Comparison of ENCODE assay signal across 8 cellular contexts in the genomic region with DNA sequence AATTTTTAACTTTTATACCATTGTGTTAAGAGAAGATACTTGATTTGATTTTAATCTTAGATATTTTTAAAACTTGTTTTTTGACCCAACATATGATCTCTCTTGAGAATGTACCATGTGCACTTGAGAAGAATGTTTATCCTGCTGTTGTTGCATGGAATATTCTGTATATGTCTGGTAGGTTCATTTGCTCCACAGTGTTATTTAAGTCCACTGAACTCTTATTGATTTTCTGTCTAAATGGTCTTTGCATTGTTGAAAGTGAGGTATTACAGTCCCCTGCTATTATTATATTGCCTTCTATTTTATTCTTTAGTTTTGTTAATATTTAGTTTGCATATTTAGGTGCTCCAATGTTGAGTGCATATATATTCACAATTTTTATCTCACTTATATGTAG.
"Had no signal": no experiment of that assay in that cellular context is flagged by ENCODE, and none has a peak within 500 bp of the region (broad histone marks: within the 10 kb centered on the region; RNA-seq: fewer than 3 reads in every experiment).

No MANE protein-coding gene starts in this region.

- ATAC-seq: GM12878 had no signal

- DNase-seq: GDM1, GF-D8 had no signal

- FAIRE-seq: G401.6, GM12878, GM12891, GM12892, GM18507, GM19239 had no signal

- H3K4me3 ChIP-seq: GM12878 had no signal
